ENCODE assay signal across 1 cellular context in the genomic region with DNA sequence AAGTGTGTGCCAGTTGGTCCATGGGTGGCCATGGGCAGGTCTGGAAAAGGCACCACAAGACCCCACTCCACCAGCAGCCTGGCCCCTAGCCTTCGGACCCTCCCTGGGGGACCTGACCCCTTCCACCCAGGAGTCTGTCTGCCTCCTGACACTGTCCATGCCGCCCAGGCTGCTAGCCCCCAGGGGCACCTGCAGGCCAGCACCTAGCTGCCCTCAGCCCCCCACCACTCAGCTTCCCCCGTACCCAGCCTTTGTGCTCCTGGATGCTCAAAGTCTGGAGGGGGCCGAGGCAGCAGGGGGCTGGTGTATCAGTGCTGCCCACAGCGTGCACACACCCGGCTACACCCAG.
TF ChIP-seq lines count a peak whose summit lies in the region.

No MANE protein-coding gene starts in this region.

TF ChIP-seq in HepG2, 621 proteins besides CTCF, POLR2A, EP300 and RAD21:
- TF ChIP-seq GFI1 (CRISPR knock-in tag; IDR thresholded peaks at IDR 0.05; ENCODE audit: borderline replicate concordance) (no peak), ZFP1 (CRISPR knock-in tag; IDR thresholded peaks at IDR 0.05) (no peak), GTF2F1 (IDR thresholded peaks at IDR 0.05; ENCODE audit: low read length) (no peak), ZNF382 (CRISPR knock-in tag; IDR thresholded peaks at IDR 0.05; ENCODE audit: borderline replicate concordance) (no peak), ZNF776 (CRISPR knock-in tag; IDR thresholded peaks at IDR 0.05) (no peak), HDAC6 (IDR thresholded peaks at IDR 0.05; ENCODE audit: low read depth, low read length) (no peak), MIER2 (CRISPR knock-in tag; IDR thresholded peaks at IDR 0.05) (no peak), PHB2 (IDR thresholded peaks at IDR 0.05; ENCODE audit: partially characterized antibody) (no peak)
